ENCODE assay signal across 8 cellular contexts in genomic region chr16:83926726-83927397, GRCh38. TPM values are rescaled to one million over a fixed set of nuclear protein-coding genes. Genes with fewer than 3 reads are reported as not detected.
DNase-seq lines count a peak whose midpoint lies in the region; ATAC-seq and TF ChIP-seq lines count a peak whose summit lies in the region.

No MANE protein-coding gene starts in this region.

- H3K27me3 ChIP-seq in BJ (ENCODE audit: control insufficient read depth, insufficient read depth, low read length): no peaks in the 10 kb centered on the region

- H3K36me3 ChIP-seq in BJ (ENCODE audit: control insufficient read depth, insufficient read depth, low read length): no peaks in the 10 kb centered on the region

- peak; percentile 79 for ATAC-seq in GM19023 (IDR thresholded peaks at IDR 0.05; ENCODE audit: unreplicated experiment)
- ATAC-seq in GM21423 (IDR thresholded peaks at IDR 0.05; ENCODE audit: unreplicated experiment): no peak

- peak; percentile 99 for TF ChIP-seq CTCF in BJ (IDR thresholded peaks at IDR 0.05; ENCODE audit: insufficient read depth, low read depth, low read length)

- H3K4me3 ChIP-seq in BJ (ENCODE audit: low read depth, low read length): no peak overlapping the region

- CTCF ChIA-PET in BJ (lab: Yijun Ruan, JAX): interaction anchor here (0.6 to 5.9 kb wide), 24 partner anchors 9 to 297 kb away, joined by 3 to 46 read pairs (median 4); partner anchors contain the start of genes MLYCD and OSGIN1

- POLR2A ChIA-PET in BJ (lab: Charles Lee): no interaction called here

- DNase-seq in BJ (ENCODE audit: low read depth) (peak; percentile 7), NAMALWA (ENCODE audit: low spot score) (peak; percentile 51), cerebellar cortex (ENCODE audit: low spot score) (peak; percentile 84), inferior parietal cortex (ENCODE audit: extremely low spot score) (peak; percentile 70)
- peak; percentile 38 to 47 (median 42) for DNase-seq in activated CD4-positive, CD25-positive, alpha-beta regulatory T cell (lab: John Stamatoyannopoulos, UW)
- peak; percentile 36 to 70 (median 52) for DNase-seq in stimulated activated CD4-positive, alpha-beta T cell treated with anti-CD3 and anti-CD28 coated beads, Interleukin-12 subunit alpha, Interleukin-12 subunit beta, amount 100 ng/mL, for 48 hours (ENCODE audit: low read depth in 2 of 3, low spot score in 1 of 3)

RNA-seq across cellular contexts. Expression of gene OSGIN1, which starts 26.2 kb away (rescaled TPM):
- polyA plus RNA-seq in BJ (2011; rRNA removed): 2.0 and 5.1 TPM in 2 replicates
- polyA minus RNA-seq in BJ (2011; rRNA and poly(A)+ RNA removed): 1.4 and 2.6 TPM in 2 replicates

RNA-seq across cellular contexts. Expression of gene MLYCD, which starts 27.9 kb away (rescaled TPM):
- polyA plus RNA-seq in BJ (2011; rRNA removed): 2.1 and 2.6 TPM in 2 replicates
- 4.9 and 7.5 TPM in 2 replicates for polyA minus RNA-seq in BJ (2011; rRNA and poly(A)+ RNA removed)

RNA-seq across cellular contexts. Expression of gene NECAB2, which starts 41.2 kb away (rescaled TPM):
- 0.06 and 0.15 TPM in 2 replicates for polyA plus RNA-seq in BJ (2011; rRNA removed)
- 0.33 TPM in 1 of 2 replicates, not detected in the other for polyA minus RNA-seq in BJ (2011; rRNA and poly(A)+ RNA removed)

Comparison
In these comparisons a context has a peak if more than half of its experiments do, and no peak if none do; other contexts are left out.
1. DNase-seq: peak in every context shown above with its lines; median percentile 84 in cerebellar cortex; 70 in inferior parietal cortex; 52 in stimulated activated CD4-positive, alpha-beta T cell treated with anti-CD3 and anti-CD28 coated beads, Interleukin-12 subunit alpha, Interleukin-12 subunit beta, amount 100 ng/mL, for 48 hours; 51 in NAMALWA; 42 in activated CD4-positive, CD25-positive, alpha-beta regulatory T cell; 7 in BJ.